Comparison of ENCODE assay signal across 11 cellular contexts in genomic region chr4:35151816-35152572, GRCh38.
DNase-seq lines count a peak whose midpoint lies in the region; ATAC-seq and TF ChIP-seq lines count a peak whose summit lies in the region.
"Had no signal": no experiment of that assay in that cellular context is flagged by ENCODE, and none has a peak within 500 bp of the region (broad histone marks: within the 10 kb centered on the region; RNA-seq: fewer than 3 reads in every experiment).

No MANE protein-coding gene starts in this region.

- H2AFZ ChIP-seq in DND-41 (ENCODE audit: low read depth, low read length): no peak overlapping the region

- no peaks in the 10 kb centered on the region for H3K79me2 ChIP-seq in DND-41 (ENCODE audit: insufficient read depth, low read length)

- ATAC-seq in DND-41 (ENCODE audit: insufficient read depth, low read depth) (no peak), GM21619 (IDR thresholded peaks at IDR 0.05; ENCODE audit: unreplicated experiment) (no peak)
- ATAC-seq: stimulated activated naive B cell treated with anti-CD40 and anti-IgM and Interleukin-4, amounts not matched to agents 10 μg/mL and 1 μg/mL and 100 μg/mL, for 72 hours had no signal

- intact Hi-C loops in CD14-positive monocyte (cut with micrococcal nuclease): no loop called here
- intact Hi-C loops in dorsolateral prefrontal cortex (cut with DNase I): no loop called here

- peak; percentile 41 for TF ChIP-seq CTCF in DND-41 (IDR thresholded peaks at IDR 0.05; ENCODE audit: borderline replicate concordance, extremely low read depth, low read length, poor library complexity, severe bottlenecking)
- no peak for TF ChIP-seq CTCF in CD14-positive monocyte (IDR thresholded peaks at IDR 0.05)
- TF ChIP-seq CTCF in tibial nerve (IDR thresholded peaks at IDR 0.05): no peak
- peak in 2 of 56 donors; percentile 7 to 9 for TF ChIP-seq CTCF in dorsolateral prefrontal cortex (IDR thresholded peaks at IDR 0.05 in 54 of 56, conservative IDR thresholded peaks at IDR 0.05 in 2 of 56; ENCODE audit: low read depth in 1 of 56, partially characterized antibody in 56 of 56)

- H3K4me3 ChIP-seq in DND-41 (ENCODE audit: low read depth in 1 of 2, low read length in 2 of 2): no peak overlapping the region
- H3K4me3 ChIP-seq in tibial nerve: no peak overlapping the region
- no peak overlapping the region for H3K4me3 ChIP-seq in dorsolateral prefrontal cortex
- H3K4me3 ChIP-seq: prostate gland had no signal

- H3K36me3 Mint-ChIP-seq in CD14-positive monocyte: no peaks in the 10 kb centered on the region
- H3K36me3 Mint-ChIP-seq: stimulated activated naive B cell treated with anti-CD40 and anti-IgM and Interleukin-4, amounts not matched to agents 10 μg/mL and 1 μg/mL and 100 μg/mL, for 72 hours had no signal

- H3K4me2 ChIP-seq in DND-41 (ENCODE audit: insufficient read depth, low read length): no peak overlapping the region

- H3K4me3 Mint-ChIP-seq in CD14-positive monocyte: no peak overlapping the region
- H3K4me3 Mint-ChIP-seq: stimulated activated naive B cell treated with anti-CD40 and anti-IgM and Interleukin-4, amounts not matched to agents 10 μg/mL and 1 μg/mL and 100 μg/mL, for 72 hours had no signal

- no peak overlapping the region for H3K27ac ChIP-seq in DND-41 (ENCODE audit: low read length)
- H3K27ac ChIP-seq in tibial nerve: no peak overlapping the region
- H3K27ac ChIP-seq in dorsolateral prefrontal cortex: no peak overlapping the region
- H3K27ac ChIP-seq: prostate gland had no signal

- H3K9ac ChIP-seq in DND-41 (ENCODE audit: low read depth, low read length): no peak overlapping the region

- peaks cover 0 to 6% (median 0%) of the 10 kb centered on the region in 7 donors for H3K9me3 Mint-ChIP-seq in CD14-positive monocyte

- no peak overlapping the region for H3K27ac Mint-ChIP-seq in CD14-positive monocyte
- H3K27ac Mint-ChIP-seq: stimulated activated naive B cell treated with anti-CD40 and anti-IgM and Interleukin-4, amounts not matched to agents 10 μg/mL and 1 μg/mL and 100 μg/mL, for 72 hours had no signal

- peaks cover 0 to 2% (median 0%) of the 10 kb centered on the region in 3 donors for H3K27me3 Mint-ChIP-seq in CD14-positive monocyte (ENCODE audit: low read depth in 3 of 3)
- H3K27me3 Mint-ChIP-seq: stimulated activated naive B cell treated with anti-CD40 and anti-IgM and Interleukin-4, amounts not matched to agents 10 μg/mL and 1 μg/mL and 100 μg/mL, for 72 hours had no signal

- DNase-seq in DND-41 (no peak), HT-29 (ENCODE audit: low spot score) (peak; percentile 73), RPMI8226 (peak; percentile 28), islet precursor cell (peak; percentile 59), CD14-positive monocyte (ENCODE audit: low spot score) (no peak), tibial nerve (ENCODE audit: low spot score in 2 of 2) (no peak), dorsolateral prefrontal cortex (no peak)
- DNase-seq: activated gamma-delta T cell treated with Interleukin-2 at 50 U/mL for 16 hours; stimulated activated naive B cell treated with anti-CD40 and anti-IgM and Interleukin-4, amounts not matched to agents 10 μg/mL and 1 μg/mL and 100 μg/mL, for 72 hours had no signal

- H3K27me3 ChIP-seq in DND-41 (ENCODE audit: insufficient read depth, low read length, poor library complexity) (no peaks in the 10 kb centered on the region), tibial nerve (no peaks in the 10 kb centered on the region), dorsolateral prefrontal cortex (no peaks in the 10 kb centered on the region)

- H3K4me1 Mint-ChIP-seq in CD14-positive monocyte: no peaks in the 10 kb centered on the region
- H3K4me1 Mint-ChIP-seq: stimulated activated naive B cell treated with anti-CD40 and anti-IgM and Interleukin-4, amounts not matched to agents 10 μg/mL and 1 μg/mL and 100 μg/mL, for 72 hours had no signal

- H3K4me1 ChIP-seq in DND-41 (ENCODE audit: insufficient read depth, low read length) (no peaks in the 10 kb centered on the region), tibial nerve (no peaks in the 10 kb centered on the region)
- H3K4me1 ChIP-seq: prostate gland had no signal

- no peaks in the 10 kb centered on the region for H3K36me3 ChIP-seq in DND-41 (ENCODE audit: insufficient read depth, low read length)
- H3K36me3 ChIP-seq in tibial nerve: no peaks in the 10 kb centered on the region
- H3K36me3 ChIP-seq: prostate gland had no signal

- no peaks in the 10 kb centered on the region for H4K20me1 ChIP-seq in DND-41 (ENCODE audit: insufficient read depth, low read length)

- TF ChIP-seq POLR2A in tibial nerve (IDR thresholded peaks at IDR 0.05): no peak

- 80% methylated on average over 10 of the region's 10 CpGs for WGBS in tibial nerve, 2 donors

- no peaks in the 10 kb centered on the region for H3K9me3 ChIP-seq in DND-41 (ENCODE audit: insufficient read depth, low read length, severe bottlenecking)
- no peaks in the 10 kb centered on the region for H3K9me3 ChIP-seq in tibial nerve
- H3K9me3 ChIP-seq: prostate gland had no signal

- TF ChIP-seq EP300 in tibial nerve (IDR thresholded peaks at IDR 0.05): no peak

Comparison
In these comparisons a context has a peak if more than half of its experiments do, and no peak if none do; other contexts are left out.
1. DNase-seq: peak in HT-29 (single experiment), RPMI8226 (single experiment) and islet precursor cell (single experiment); none in DND-41 (single experiment), CD14-positive monocyte (single experiment), tibial nerve (0 of 2) and dorsolateral prefrontal cortex (0 of 10).